Comparison of ENCODE assay signal across 23 cellular contexts in the genomic region with DNA sequence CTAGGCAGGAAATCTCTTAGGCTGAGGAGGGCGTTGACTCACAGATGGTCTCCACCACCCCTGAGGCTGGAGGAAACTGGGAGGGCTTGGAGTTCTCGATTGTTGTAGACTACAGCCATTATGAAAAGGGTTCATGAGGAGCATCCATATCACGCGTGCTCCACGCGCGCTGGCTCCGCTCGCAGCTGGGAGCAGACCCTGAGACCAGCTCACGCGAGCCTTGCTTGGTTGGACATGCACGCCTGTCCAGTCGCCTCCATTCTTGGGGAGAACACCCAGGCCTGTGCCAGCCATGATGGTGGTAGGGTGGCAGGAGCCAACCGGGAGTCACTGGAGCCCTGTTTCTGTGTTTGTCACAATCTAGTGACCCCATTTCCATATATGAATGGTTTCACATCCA.
"Had no signal": no experiment of that assay in that cellular context is flagged by ENCODE, and none has a peak within 500 bp of the region (broad histone marks: within the 10 kb centered on the region; RNA-seq: fewer than 3 reads in every experiment).

No MANE protein-coding gene starts in this region.

- H3K36me3 Mint-ChIP-seq: naive thymus-derived CD8-positive, alpha-beta T cell; stimulated activated naive B cell treated with anti-CD40 and anti-IgM and Interleukin-4, amounts not matched to agents 10 μg/mL and 1 μg/mL and 100 μg/mL, for 72 hours had no signal

- H3K27ac ChIP-seq: esophagus squamous epithelium, hepatocyte, ovary, psoas muscle, right lobe of liver, spleen, thoracic aorta, transverse colon, uterus had no signal

- H3K9me3 Mint-ChIP-seq: stimulated activated naive CD8-positive, alpha-beta T cell treated with anti-CD3 and anti-CD28 coated beads, Interleukin-15, amount 100 ng/mL, for 72 hours had no signal

- H3K27me3 ChIP-seq: esophagus squamous epithelium, hepatocyte, ovary, right lobe of liver, spleen, transverse colon, uterus had no signal

- H3K36me3 ChIP-seq: esophagus squamous epithelium, ovary, right lobe of liver, spleen, thoracic aorta, transverse colon, uterus had no signal

- DNase-seq: effector memory CD8-positive, alpha-beta T cell; esophagus squamous epithelium; foreskin fibroblast; left colon; mammary epithelial cell; mucosa of descending colon; ovary; psoas muscle; retina; right lobe of liver; stimulated activated CD4-positive, alpha-beta T cell treated with anti-CD3 and anti-CD28 coated beads, Interleukin-15, amount 100 ng/mL, for 24 hours; stimulated activated CD4-positive, alpha-beta T cell treated with anti-CD3 and anti-CD28 coated beads, Interleukin-2, amount 100 ng/mL, for 24 hours; stimulated activated CD4-positive, alpha-beta T cell treated with anti-CD3 and anti-CD28 coated beads, Interleukin-4, amount 100 ng/mL, for 4 hours; stimulated activated naive B cell treated with anti-CD40 and anti-IgM and Interleukin-4, amounts not matched to agents 10 μg/mL and 1 μg/mL and 100 μg/mL, for 72 hours; stimulated activated naive CD8-positive, alpha-beta T cell treated with anti-CD3 and anti-CD28 coated beads, Interleukin-15, amount 100 ng/mL, for 72 hours; substantia nigra; transverse colon; uterus had no signal

- ATAC-seq: effector memory CD8-positive, alpha-beta T cell; left colon; mucosa of descending colon; naive thymus-derived CD8-positive, alpha-beta T cell; psoas muscle; right lobe of liver; stimulated activated naive B cell treated with anti-CD40 and anti-IgM and Interleukin-4, amounts not matched to agents 10 μg/mL and 1 μg/mL and 100 μg/mL, for 72 hours; stimulated activated naive CD8-positive, alpha-beta T cell treated with anti-CD3 and anti-CD28 coated beads, Interleukin-15, amount 100 ng/mL, for 72 hours had no signal

- H3K4me1 Mint-ChIP-seq: central memory CD8-positive, alpha-beta T cell; naive thymus-derived CD8-positive, alpha-beta T cell; stimulated activated naive B cell treated with anti-CD40 and anti-IgM and Interleukin-4, amounts not matched to agents 10 μg/mL and 1 μg/mL and 100 μg/mL, for 72 hours; stimulated activated naive CD8-positive, alpha-beta T cell treated with anti-CD3 and anti-CD28 coated beads, Interleukin-15, amount 100 ng/mL, for 72 hours had no signal

- H3K27ac Mint-ChIP-seq: effector memory CD8-positive, alpha-beta T cell; naive thymus-derived CD8-positive, alpha-beta T cell; stimulated activated naive B cell treated with anti-CD40 and anti-IgM and Interleukin-4, amounts not matched to agents 10 μg/mL and 1 μg/mL and 100 μg/mL, for 72 hours had no signal

- H3K9me3 ChIP-seq: esophagus squamous epithelium, ovary, psoas muscle, right lobe of liver, thoracic aorta, transverse colon, uterus had no signal

- H3K4me3 Mint-ChIP-seq: central memory CD8-positive, alpha-beta T cell; effector memory CD8-positive, alpha-beta T cell; naive thymus-derived CD8-positive, alpha-beta T cell; stimulated activated naive B cell treated with anti-CD40 and anti-IgM and Interleukin-4, amounts not matched to agents 10 μg/mL and 1 μg/mL and 100 μg/mL, for 72 hours; stimulated activated naive CD8-positive, alpha-beta T cell treated with anti-CD3 and anti-CD28 coated beads, Interleukin-15, amount 100 ng/mL, for 72 hours had no signal

- H3K4me3 ChIP-seq: esophagus squamous epithelium, hepatocyte, mucosa of descending colon, ovary, psoas muscle, right lobe of liver, spleen, thoracic aorta, transverse colon, uterus had no signal

- H3K4me1 ChIP-seq: esophagus squamous epithelium, psoas muscle, right lobe of liver, spleen, transverse colon, uterus had no signal

- H3K27me3 Mint-ChIP-seq: central memory CD8-positive, alpha-beta T cell; effector memory CD8-positive, alpha-beta T cell; stimulated activated naive CD8-positive, alpha-beta T cell treated with anti-CD3 and anti-CD28 coated beads, Interleukin-15, amount 100 ng/mL, for 72 hours had no signal
